1 cellular context compared by ENCODE assay signal in the genomic region with DNA sequence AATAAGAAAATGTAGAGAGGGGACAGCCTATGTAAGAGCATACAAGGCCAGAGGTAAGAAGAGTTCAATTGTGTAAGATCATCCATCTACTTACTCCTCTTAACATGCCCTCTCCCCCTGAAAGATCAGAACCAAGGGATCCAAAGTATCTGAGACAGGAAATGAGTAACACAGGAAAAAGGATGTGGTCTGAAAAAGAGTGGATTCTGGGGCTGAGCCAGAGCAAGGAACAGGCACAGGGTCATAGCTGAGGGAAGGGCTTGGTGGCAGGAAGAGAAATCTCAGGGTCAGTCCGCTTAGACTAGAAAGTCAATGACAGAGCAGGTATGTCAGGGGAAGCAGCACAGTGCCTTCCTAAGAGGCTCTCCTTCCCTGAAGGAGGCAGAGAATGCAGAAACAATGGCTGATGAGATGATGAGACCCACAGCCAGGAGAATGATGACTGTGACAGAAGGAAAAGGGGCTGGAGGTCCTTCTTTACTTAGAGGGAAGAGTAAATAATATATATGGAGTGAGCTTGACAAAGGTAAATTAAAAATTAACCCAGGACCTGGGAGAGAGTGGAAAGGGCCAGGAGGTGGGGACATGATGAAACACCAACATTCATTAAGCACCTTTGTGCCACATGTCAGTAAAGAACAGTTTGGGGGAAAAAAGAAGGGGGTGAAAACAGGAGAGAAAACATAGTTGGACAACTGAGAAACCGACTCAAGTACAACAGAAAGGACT.
TF ChIP-seq lines count a peak whose summit lies in the region.

No MANE protein-coding gene starts in this region.

TF ChIP-seq in GM12878, 131 proteins besides CTCF, POLR2A, EP300 and RAD21 (continued from another document):
- TF ChIP-seq, protein P1, sequence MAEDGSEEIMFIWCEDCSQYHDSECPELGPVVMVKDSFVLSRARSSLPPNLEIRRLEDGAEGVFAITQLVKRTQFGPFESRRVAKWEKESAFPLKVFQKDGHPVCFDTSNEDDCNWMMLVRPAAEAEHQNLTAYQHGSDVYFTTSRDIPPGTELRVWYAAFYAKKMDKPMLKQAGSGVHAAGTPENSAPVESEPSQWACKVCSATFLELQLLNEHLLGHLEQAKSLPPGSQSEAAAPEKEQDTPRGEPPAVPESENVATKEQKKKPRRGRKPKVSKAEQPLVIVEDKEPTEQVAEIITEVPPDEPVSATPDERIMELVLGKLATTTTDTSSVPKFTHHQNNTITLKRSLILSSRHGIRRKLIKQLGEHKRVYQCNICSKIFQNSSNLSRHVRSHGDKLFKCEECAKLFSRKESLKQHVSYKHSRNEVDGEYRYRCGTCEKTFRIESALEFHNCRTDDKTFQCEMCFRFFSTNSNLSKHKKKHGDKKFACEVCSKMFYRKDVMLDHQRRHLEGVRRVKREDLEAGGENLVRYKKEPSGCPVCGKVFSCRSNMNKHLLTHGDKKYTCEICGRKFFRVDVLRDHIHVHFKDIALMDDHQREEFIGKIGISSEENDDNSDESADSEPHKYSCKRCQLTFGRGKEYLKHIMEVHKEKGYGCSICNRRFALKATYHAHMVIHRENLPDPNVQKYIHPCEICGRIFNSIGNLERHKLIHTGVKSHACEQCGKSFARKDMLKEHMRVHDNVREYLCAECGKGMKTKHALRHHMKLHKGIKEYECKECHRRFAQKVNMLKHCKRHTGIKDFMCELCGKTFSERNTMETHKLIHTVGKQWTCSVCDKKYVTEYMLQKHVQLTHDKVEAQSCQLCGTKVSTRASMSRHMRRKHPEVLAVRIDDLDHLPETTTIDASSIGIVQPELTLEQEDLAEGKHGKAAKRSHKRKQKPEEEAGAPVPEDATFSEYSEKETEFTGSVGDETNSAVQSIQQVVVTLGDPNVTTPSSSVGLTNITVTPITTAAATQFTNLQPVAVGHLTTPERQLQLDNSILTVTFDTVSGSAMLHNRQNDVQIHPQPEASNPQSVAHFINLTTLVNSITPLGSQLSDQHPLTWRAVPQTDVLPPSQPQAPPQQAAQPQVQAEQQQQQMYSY (CRISPR knock-in tag; IDR thresholded peaks at IDR 0.05): no peak
- peak; percentile 30; the same call in 1 of the 2 replicates for TF ChIP-seq TCF12 (IDR thresholded peaks at IDR 0.05; ENCODE audit: low read depth, low read length)
